Comparison of ENCODE assay signal across 16 cellular contexts in the genomic region with DNA sequence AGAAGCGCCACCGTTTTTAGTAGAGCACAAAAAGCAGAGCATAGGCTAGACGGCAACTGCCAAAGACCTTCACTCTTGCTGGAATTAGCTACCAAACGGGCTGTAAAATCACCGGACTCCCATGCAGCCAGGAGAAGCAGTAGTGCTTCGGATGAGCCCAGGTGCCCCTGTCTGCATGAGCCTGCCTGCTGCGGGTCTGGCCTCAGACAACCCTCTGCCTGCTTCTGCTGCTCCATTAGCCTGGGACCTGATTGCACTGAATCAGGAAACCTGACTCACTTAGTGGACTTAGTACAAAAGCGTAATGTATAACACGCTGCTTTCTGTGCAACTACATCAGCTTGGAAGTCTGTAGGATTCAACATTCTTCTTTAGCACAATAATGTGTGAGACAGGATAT.
"Had no signal": no experiment of that assay in that cellular context is flagged by ENCODE, and none has a peak within 500 bp of the region (broad histone marks: within the 10 kb centered on the region; RNA-seq: fewer than 3 reads in every experiment).

No MANE protein-coding gene starts in this region.

- DNase-seq: activated CD4-positive, alpha-beta T cell treated with anti-CD3 and anti-CD28 coated beads, Interleukin-2, amount 50 U/mL, for 4 hours; activated effector memory CD4-positive, alpha-beta T cell treated with anti-CD3 and anti-CD28 coated beads, Interleukin-2, amount 50 U/mL, for 16 hours; activated T-cell treated with anti-CD3 and anti-CD28 coated beads, Interleukin-2, amount 50 U/mL, for 4 hours; colonic mucosa; effector memory CD4-positive, alpha-beta T cell; immature natural killer cell; naive thymus-derived CD8-positive, alpha-beta T cell; nucleus accumbens; stimulated activated CD4-positive, alpha-beta T cell treated with anti-CD3 and anti-CD28 coated beads, Interleukin-2, amount 100 ng/mL, for 48 hours; stimulated activated naive CD8-positive, alpha-beta T cell treated with anti-CD3 and anti-CD28 coated beads, Interleukin-15, Interleukin-2, amounts not matched to agents 100 U/mL and 50 U/mL, for 24 hours; T-helper 2 cell; upper lobe of right lung had no signal

- H3K9me3 ChIP-seq: colonic mucosa, psoas muscle, upper lobe of right lung had no signal

- H3K27me3 Mint-ChIP-seq: naive thymus-derived CD8-positive, alpha-beta T cell had no signal

- H3K4me3 ChIP-seq: colonic mucosa, lung, psoas muscle, upper lobe of right lung had no signal

- H3K9me3 Mint-ChIP-seq: activated naive CD4-positive, alpha-beta T cell treated with anti-CD3 and anti-CD28 coated beads, Interleukin-2, amount 50 U/mL, for 72 hours; activated T-cell treated with anti-CD3 and anti-CD28 coated beads, Interleukin-2, amount 50 U/mL, for 4 hours; immature natural killer cell; naive thymus-derived CD8-positive, alpha-beta T cell had no signal

- ATAC-seq: activated CD4-positive, CD25-positive, alpha-beta regulatory T cell treated with anti-CD3 and anti-CD28 coated beads, Interleukin-2, amount 50 U/mL, for 24 hours; activated naive CD4-positive, alpha-beta T cell treated with anti-CD3 and anti-CD28 coated beads, Interleukin-2, amount 50 U/mL, for 72 hours; activated T-cell treated with anti-CD3 and anti-CD28 coated beads, Interleukin-2, amount 50 U/mL, for 4 hours; naive thymus-derived CD8-positive, alpha-beta T cell; stimulated activated naive CD8-positive, alpha-beta T cell treated with anti-CD3 and anti-CD28 coated beads, Interleukin-15, Interleukin-2, amounts not matched to agents 100 U/mL and 50 U/mL, for 24 hours; upper lobe of right lung had no signal

- H3K4me3 Mint-ChIP-seq: activated T-cell treated with anti-CD3 and anti-CD28 coated beads, Interleukin-2, amount 50 U/mL, for 4 hours; immature natural killer cell; naive thymus-derived CD8-positive, alpha-beta T cell had no signal

- H3K4me1 ChIP-seq: colonic mucosa had no signal

- H3K27ac Mint-ChIP-seq: activated naive CD4-positive, alpha-beta T cell treated with anti-CD3 and anti-CD28 coated beads, Interleukin-2, amount 50 U/mL, for 72 hours; immature natural killer cell had no signal

- H3K27ac ChIP-seq: colonic mucosa, psoas muscle, upper lobe of right lung had no signal

- H3K36me3 ChIP-seq: colonic mucosa had no signal

- H3K27me3 ChIP-seq: colonic mucosa, upper lobe of right lung had no signal
